Comparison of ENCODE assay signal across 10 cellular contexts in genomic region chr6:340991-341827, GRCh38. TPM values are rescaled to one million over a fixed set of nuclear protein-coding genes. Genes with fewer than 3 reads are reported as not detected.
DNase-seq lines count a peak whose midpoint lies in the region; ATAC-seq and TF ChIP-seq lines count a peak whose summit lies in the region.
"Had no signal": no experiment of that assay in that cellular context is flagged by ENCODE, and none has a peak within 500 bp of the region (broad histone marks: within the 10 kb centered on the region; RNA-seq: fewer than 3 reads in every experiment).

No MANE protein-coding gene starts in this region.

- H3K27me3 ChIP-seq in SJCRH30: no peaks in the 10 kb centered on the region

- H3K27ac ChIP-seq in SJCRH30: no peak overlapping the region

- no peaks in the 10 kb centered on the region for H3K4me1 ChIP-seq in SJCRH30

- no peak overlapping the region for H3K4me3 ChIP-seq in SJCRH30
- H3K4me3 ChIP-seq: GM23338 had no signal

- peak; percentile 33 for ATAC-seq in GM21390 (IDR thresholded peaks at IDR 0.05; ENCODE audit: unreplicated experiment)
- peak; percentile 27 for ATAC-seq in HG03521 (IDR thresholded peaks at IDR 0.05; ENCODE audit: unreplicated experiment)
- peak; percentile 41 for ATAC-seq in left colon
- ATAC-seq in GM19035 (IDR thresholded peaks at IDR 0.05; ENCODE audit: unreplicated experiment): no peak
- ATAC-seq: GM23338 had no signal

- CTCF ChIA-PET in GM10248 (lab: Yijun Ruan, JAX): interaction anchor here (1.1 to 17.6 kb wide), 10 partner anchors 11 to 124 kb away, joined by 3 to 420 read pairs (median 10); no protein-coding TSS in a partner anchor

- TF ChIP-seq CTCF in GM10248 (IDR thresholded peaks at IDR 0.05; ENCODE audit: control extremely low read depth, extremely low read depth, low read depth, missing control alignments): no peak

- no peaks in the 10 kb centered on the region for H3K36me3 ChIP-seq in SJCRH30

- peak; percentile 84 for DNase-seq in GM10248 (ENCODE audit: extremely low spot score)
- peak in 1 of 2 donors; percentile 53 for DNase-seq in left colon
- DNase-seq in NCI-H1092 (lab: John Stamatoyannopoulos, UW): no peak
- DNase-seq in SJCRH30: no peak
- no peak for DNase-seq in NCI-H1694 treated with DMSO at 0.1 percent for 48 hours (lab: John Stamatoyannopoulos, UW)
- DNase-seq: NCI-H2081 had no signal

- no peaks in the 10 kb centered on the region for H3K9me3 ChIP-seq in SJCRH30 (replicated peaks)

- intact Hi-C loops in left colon (cut with DNase I, micrococcal nuclease): no loop called here

- POLR2A ChIA-PET in GM10248 (lab: Yijun Ruan, JAX): interaction anchor here (1.0 to 2.4 kb wide), 3 partner anchors 11 to 50 kb away, joined by 4 to 8 read pairs (median 6); partner anchors contain the start of gene IRF4

RNA-seq across cellular contexts. Expression of gene DUSP22, which starts 48.9 kb away (rescaled TPM):
- 10 to 100 TPM; 26.5 to 29.5 TPM for total RNA-seq in left colon
- total RNA-seq in SJCRH30 (2014; rRNA removed; shearing (Covaris generic)): 14.3 and 15.5 TPM in 2 replicates

RNA-seq across cellular contexts. Expression of gene IRF4, which starts 50.3 kb away (rescaled TPM):
- 10 to 100 TPM in 1 of 2 donors, 1 to 10 TPM in 1; 5.0 to 11.0 TPM for total RNA-seq in left colon
- 0.03 TPM in 1 of 2 replicates, not detected in the other for total RNA-seq in SJCRH30 (2014; rRNA removed; shearing (Covaris generic))
